In the genomic region with DNA sequence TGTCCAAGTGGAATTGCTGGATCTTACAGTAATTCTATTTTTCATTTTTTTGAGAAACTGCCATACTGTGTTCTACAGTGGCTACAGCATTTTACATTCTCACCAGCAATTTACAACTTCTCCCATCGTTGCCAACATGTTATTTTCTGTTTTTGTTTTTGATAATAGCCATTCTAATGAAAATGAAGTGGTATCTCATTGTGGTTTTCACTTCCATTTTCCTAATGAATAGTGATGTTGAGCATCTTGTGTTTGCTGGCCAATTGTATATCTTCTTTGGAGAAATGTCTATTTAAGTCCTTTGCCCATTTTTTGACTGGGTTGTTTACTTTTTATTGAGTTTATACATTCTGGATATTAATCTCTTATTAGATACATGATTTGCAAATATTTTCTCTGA, we compare ENCODE assay signal across 17 cellular contexts. TPM values are rescaled to one million over a fixed set of nuclear protein-coding genes. Genes with fewer than 3 reads are reported as not detected.
DNase-seq lines count a peak whose midpoint lies in the region; ATAC-seq, FAIRE-seq and TF ChIP-seq lines count a peak whose summit lies in the region.
"Had no signal": no experiment of that assay in that cellular context is flagged by ENCODE, and none has a peak within 500 bp of the region (broad histone marks: within the 10 kb centered on the region; RNA-seq: fewer than 3 reads in every experiment).

No MANE protein-coding gene starts in this region.

- no peaks in the 10 kb centered on the region for H3K27me3 ChIP-seq in K562 (ENCODE audit: control insufficient read depth in 2 of 2, insufficient read depth in 2 of 2, low read length in 2 of 2)
- H3K27me3 ChIP-seq in colonic mucosa: no peaks in the 10 kb centered on the region

- H3K9me1 ChIP-seq in K562 (ENCODE audit: control insufficient read depth, insufficient read depth, low read length): no peaks in the 10 kb centered on the region

- H3K9me3 ChIP-seq in K562 (replicated peaks; ENCODE audit: control insufficient read depth, insufficient read depth, low read depth, low read length) (0 out of 2 replicates have a peak, but pooled peaks cover 2% of the 10 kb centered on the region), colonic mucosa (no peaks in the 10 kb centered on the region)

- FAIRE-seq in GM12892 (lab: Jason Lieb, UNC) (peak; percentile 27), K562 (lab: Jason Lieb, UNC) (no peak)
- FAIRE-seq: A204.1 had no signal

- no peaks in the 10 kb centered on the region for H4K20me1 ChIP-seq in K562 (replicated peaks; ENCODE audit: control insufficient read depth, insufficient read depth, low read length)

- in situ Hi-C loops in K562 (cut with MboI): no loop called here

- H3K4me1 ChIP-seq in K562 (replicated peaks in 1 of 2; ENCODE audit: control insufficient read depth in 2 of 2, insufficient read depth in 2 of 2, low read length in 2 of 2): no peaks in the 10 kb centered on the region; a peak in 1 of 5 replicates
- H3K4me1 ChIP-seq in colonic mucosa: no peaks in the 10 kb centered on the region

- WGBS in K562 (ENCODE audit: insufficient coverage, low coverage, missing lambda C conversion rate): 100% methylated on average over 1 of the region's 1 CpG

- H3K36me3 ChIP-seq in K562 (ENCODE audit: control insufficient read depth, insufficient read depth, low read length): peaks cover 67% of the 10 kb centered on the region; the same call in 2 of the 3 replicates
- no peaks in the 10 kb centered on the region for H3K36me3 ChIP-seq in colonic mucosa

- ATAC-seq in HG02610 (IDR thresholded peaks at IDR 0.05; ENCODE audit: unreplicated experiment) (peak; percentile 61), K562 (no peak), HG02840 (IDR thresholded peaks at IDR 0.05; ENCODE audit: low FRiP score, unreplicated experiment) (no peak)
- ATAC-seq: GM23338 had no signal

- no peak for TF ChIP-seq RAD21 in K562 (CRISPR knock-in tag; conservative IDR thresholded peaks at IDR 0.05 in 1 of 2, IDR thresholded peaks at IDR 0.05 in 1 of 2)

- POLR2A ChIA-PET in K562 (lab: Yijun Ruan, JAX): no interaction called here

- CTCF ChIA-PET in K562 (lab: Yijun Ruan, JAX; ENCODE audit: low intra/inter-chr PET ratio): no interaction called here

- no peak overlapping the region for H3K27ac ChIP-seq in K562 (ENCODE audit: extremely low read depth, low read depth, low read length)
- no peak overlapping the region for H3K27ac ChIP-seq in colonic mucosa

- intact Hi-C loops in K562 (cut with micrococcal nuclease) (no loop called here), colonic mucosa (cut with DNase I) (no loop called here)

- TF ChIP-seq EP300 in K562 (IDR thresholded peaks at IDR 0.05; ENCODE audit: low read length): no peak

- BruUV-seq in K562 (replicated peaks; lab: Mats Ljungman, UMichigan): TSS peak; percentile 14

- no peak for DNase-seq in GM12892 (ENCODE audit: insufficient read length)
- DNase-seq in K562 (ENCODE audit: extremely low read depth in 1 of 4, low spot score in 3 of 4): no peak
- no peak for DNase-seq in DMS53 treated with DMSO at 0.1 percent for 48 hours (lab: John Stamatoyannopoulos, UW; ENCODE audit: unreplicated experiment)
- DNase-seq in NCI-H146 (lab: John Stamatoyannopoulos, UW): no peak
- no peak for DNase-seq in colonic mucosa
- DNase-seq: C1 segment of cervical spinal cord; Calu3; CD4-positive, alpha-beta T cell; DMS 273 treated with DMSO at 0.1 percent for 48 hours; DMS79; H7; KBM-7 had no signal

- H3K4me2 ChIP-seq in K562 (ENCODE audit: insufficient read depth, low read length): no peak overlapping the region
- H3K4me2 ChIP-seq: GM23338 had no signal

- no peak for TF ChIP-seq CTCF in K562 (IDR thresholded peaks at IDR 0.05 in 2 of 3, conservative IDR thresholded peaks at IDR 0.05 in 1 of 3; ENCODE audit: insufficient read depth in 2 of 3, low read depth in 1 of 3, low read length in 3 of 3)
- TF ChIP-seq CTCF in colonic mucosa (IDR thresholded peaks at IDR 0.05): no peak

- TF ChIP-seq POLR2A in GM12892 (IDR thresholded peaks at IDR 0.05; ENCODE audit: low read depth, low read length): no peak
- TF ChIP-seq POLR2A in K562 (conservative IDR thresholded peaks at IDR 0.05): no peak

- no peak overlapping the region for H2AFZ ChIP-seq in K562 (ENCODE audit: low read depth, low read length)
- H2AFZ ChIP-seq: GM23338 had no signal

- H3K79me2 ChIP-seq in K562 (ENCODE audit: control insufficient read depth, insufficient read depth, low read length): peaks cover 65% of the 10 kb centered on the region

- H3K9ac ChIP-seq in K562 (ENCODE audit: insufficient read depth in 1 of 2, low read depth in 2 of 2, low read length in 2 of 2): no peak overlapping the region
- H3K9ac ChIP-seq in colonic mucosa (ENCODE audit: low read depth in 2 of 2, low read length in 2 of 2): no peak overlapping the region

- H3K4me3 ChIP-seq in K562: no peak overlapping the region
- no peak overlapping the region for H3K4me3 ChIP-seq in colonic mucosa
- H3K4me3 ChIP-seq: GM23338 had no signal

TF ChIP-seq in K562, 482 proteins besides CTCF, POLR2A, EP300 and RAD21 (continues in another document):
- TF ChIP-seq, protein P1, sequence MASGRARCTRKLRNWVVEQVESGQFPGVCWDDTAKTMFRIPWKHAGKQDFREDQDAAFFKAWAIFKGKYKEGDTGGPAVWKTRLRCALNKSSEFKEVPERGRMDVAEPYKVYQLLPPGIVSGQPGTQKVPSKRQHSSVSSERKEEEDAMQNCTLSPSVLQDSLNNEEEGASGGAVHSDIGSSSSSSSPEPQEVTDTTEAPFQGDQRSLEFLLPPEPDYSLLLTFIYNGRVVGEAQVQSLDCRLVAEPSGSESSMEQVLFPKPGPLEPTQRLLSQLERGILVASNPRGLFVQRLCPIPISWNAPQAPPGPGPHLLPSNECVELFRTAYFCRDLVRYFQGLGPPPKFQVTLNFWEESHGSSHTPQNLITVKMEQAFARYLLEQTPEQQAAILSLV (tag; IDR thresholded peaks at IDR 0.05): no peak
- TF ChIP-seq, protein P2, sequence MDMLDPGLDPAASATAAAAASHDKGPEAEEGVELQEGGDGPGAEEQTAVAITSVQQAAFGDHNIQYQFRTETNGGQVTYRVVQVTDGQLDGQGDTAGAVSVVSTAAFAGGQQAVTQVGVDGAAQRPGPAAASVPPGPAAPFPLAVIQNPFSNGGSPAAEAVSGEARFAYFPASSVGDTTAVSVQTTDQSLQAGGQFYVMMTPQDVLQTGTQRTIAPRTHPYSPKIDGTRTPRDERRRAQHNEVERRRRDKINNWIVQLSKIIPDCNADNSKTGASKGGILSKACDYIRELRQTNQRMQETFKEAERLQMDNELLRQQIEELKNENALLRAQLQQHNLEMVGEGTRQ (CRISPR knock-in tag; IDR thresholded peaks at IDR 0.05): no peak
- TF ChIP-seq MECOM (CRISPR knock-in tag; IDR thresholded peaks at IDR 0.05): no peak
- TF ChIP-seq SRSF9 (IDR thresholded peaks at IDR 0.05; ENCODE audit: borderline replicate concordance, low read depth, low read length): no peak
- no peak for TF ChIP-seq ILK (tag; IDR thresholded peaks at IDR 0.05; ENCODE audit: borderline replicate concordance, low read depth)

RNA-seq across cellular contexts. Expression of a gene that starts 38.6 kb away (rescaled TPM):
- polyA plus RNA-seq in GM12892 (2012; ENCODE audit: missing spikeins): 0.70 TPM
- 1.4 and 2.8 TPM in 2 replicates for total RNA-seq in K562 (2011; cell fraction: chromatin; rRNA removed; ENCODE audit: low replicate concordance)
- 0.67 and 1.6 TPM in 2 replicates for total RNA-seq in K562 (2011; cell fraction: nucleolus; rRNA removed)
- total RNA-seq in K562 (2011; cell fraction: nucleoplasm; rRNA removed): 1.8 and 2.3 TPM in 2 replicates
- total RNA-seq in K562 (2014; rRNA removed) (0.41 and 0.69 TPM in 2 replicates), K562 (2014; rRNA removed; fragmentation: Illumina TruSeq; extraction: Trizol) (0.80 and 1.1 TPM in 2 replicates), K562 (2015; rRNA removed; fragmentation: Illumina TruSeq; extraction: Trizol) (0.72 and 0.87 TPM in 2 replicates), K562 (2021) (0.13 and 0.53 TPM in 2 replicates), colonic mucosa (under 1 TPM; 0.30 to 0.40 TPM)
- polyA plus RNA-seq in K562 (2011; rRNA removed) (0.84 and 1.1 TPM in 2 replicates), K562 (2014; fragmentation: Illumina TruSeq; extraction: Trizol) (0.78 and 0.83 TPM in 2 replicates), K562 (2014; fragmentation: Nextera tagmentation; extraction: Ambion mirVana) (under 1 TPM; 0.36 to 0.39 TPM), K562 (2014; rRNA removed) (0.46 and 0.50 TPM in 2 replicates)
- 0.28 and 0.45 TPM in 2 replicates for polyA plus RNA-seq in K562 (2011; cell fraction: cytosol; rRNA removed)
- 0.38 and 0.80 TPM in 2 replicates for polyA plus RNA-seq in K562 (2011; cell fraction: nucleus; rRNA removed)
- polyA plus RNA-seq in K562 (2012): 0.16 and 0.25 TPM in 2 replicates
- polyA minus RNA-seq in K562 (2011; rRNA and poly(A)+ RNA removed): 3.2 and 4.0 TPM in 2 replicates
- 0.76 and 1.5 TPM in 2 replicates for polyA minus RNA-seq in K562 (2011; cell fraction: cytosol; rRNA and poly(A)+ RNA removed)
- polyA minus RNA-seq in K562 (2011; cell fraction: nucleus; rRNA and poly(A)+ RNA removed): 0.54 and 1.3 TPM in 2 replicates
- total RNA-seq: Calu3, G401, GM23338 had no signal

RNA-seq across cellular contexts. Expression of a gene that starts 57.0 kb away (rescaled TPM):
- 16.6 TPM for polyA plus RNA-seq in GM12892 (2012; ENCODE audit: missing spikeins)
- total RNA-seq in K562 (2011; cell fraction: chromatin; rRNA removed; ENCODE audit: low replicate concordance): 20.6 and 28.9 TPM in 2 replicates
- total RNA-seq in K562 (2011; cell fraction: nucleolus; rRNA removed): 13.7 and 14.3 TPM in 2 replicates
- total RNA-seq in K562 (2011; cell fraction: nucleoplasm; rRNA removed): 17.2 and 18.9 TPM in 2 replicates
- total RNA-seq in K562 (2014; rRNA removed) (12.0 and 12.1 TPM in 2 replicates), K562 (2014; rRNA removed; fragmentation: Illumina TruSeq; extraction: Trizol) (17.5 and 27.1 TPM in 2 replicates), K562 (2015; rRNA removed; fragmentation: Illumina TruSeq; extraction: Trizol) (16.3 and 16.7 TPM in 2 replicates), K562 (2021) (15.6 and 17.0 TPM in 2 replicates), colonic mucosa (10 to 100 TPM; 21.7 to 35.0 TPM)
- polyA plus RNA-seq in K562 (2011; rRNA removed) (26.5 and 30.6 TPM in 2 replicates), K562 (2014; fragmentation: Illumina TruSeq; extraction: Trizol) (18.3 and 19.3 TPM in 2 replicates), K562 (2014; fragmentation: Nextera tagmentation; extraction: Ambion mirVana) (10 to 100 TPM; 19.9 to 24.8 TPM), K562 (2014; rRNA removed) (15.8 and 17.8 TPM in 2 replicates)
- 5.9 and 12.8 TPM in 2 replicates for polyA plus RNA-seq in K562 (2011; cell fraction: cytosol; rRNA removed)
- 14.2 and 18.3 TPM in 2 replicates for polyA plus RNA-seq in K562 (2011; cell fraction: nucleus; rRNA removed)
- 11.4 and 14.9 TPM in 2 replicates for polyA plus RNA-seq in K562 (2012)
- polyA minus RNA-seq in K562 (2011; rRNA and poly(A)+ RNA removed): 22.3 and 24.0 TPM in 2 replicates
- polyA minus RNA-seq in K562 (2011; cell fraction: cytosol; rRNA and poly(A)+ RNA removed): 6.1 and 7.3 TPM in 2 replicates
- 2.8 and 5.6 TPM in 2 replicates for polyA minus RNA-seq in K562 (2011; cell fraction: nucleus; rRNA and poly(A)+ RNA removed)
